ENCODE assay signal across 1 cellular context in the genomic region with DNA sequence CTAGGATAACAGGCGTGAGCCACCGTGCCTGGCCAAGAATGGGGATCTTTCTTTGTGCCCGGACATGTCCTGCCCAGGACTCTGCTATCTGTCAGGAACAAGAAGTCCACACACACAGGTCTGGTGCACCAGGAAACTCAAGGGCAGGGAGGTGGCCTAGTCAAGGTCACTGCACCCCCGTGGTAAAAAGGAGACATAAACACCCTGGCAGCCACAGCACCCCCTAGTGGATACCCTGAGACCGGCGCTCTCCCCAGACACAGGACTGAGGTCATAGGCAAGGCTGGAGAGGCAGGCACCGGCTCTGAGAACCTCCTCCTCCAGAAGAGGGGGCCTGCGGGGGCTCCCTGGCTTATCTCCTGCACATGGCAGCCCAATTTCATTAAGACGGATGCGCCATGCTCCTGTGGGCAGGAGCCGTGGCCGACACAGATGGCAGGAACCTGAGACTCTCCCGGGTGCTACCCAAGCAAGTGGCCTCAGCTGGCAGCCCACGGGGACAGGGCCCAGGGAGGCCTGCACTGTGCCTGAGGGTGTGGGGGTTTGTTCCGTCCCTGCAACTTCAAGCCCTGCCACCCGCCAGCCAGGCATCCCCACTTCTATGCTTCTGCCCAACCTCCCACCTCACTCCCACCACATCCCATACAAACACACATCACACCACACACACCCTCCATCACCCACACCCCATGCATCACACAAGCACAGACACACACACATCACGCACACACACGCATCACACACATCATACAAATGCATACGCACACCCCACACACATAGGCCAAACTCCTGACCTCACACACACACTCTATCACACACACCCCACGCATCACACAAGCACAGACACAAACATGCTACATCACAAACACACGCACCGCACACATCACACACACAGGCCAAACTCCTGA.
TF ChIP-seq lines count a peak whose summit lies in the region.

No MANE protein-coding gene starts in this region.

TF ChIP-seq in HepG2, 621 proteins besides CTCF, POLR2A, EP300 and RAD21 (continued from another document and continues in another):
- TF ChIP-seq, protein P1, sequence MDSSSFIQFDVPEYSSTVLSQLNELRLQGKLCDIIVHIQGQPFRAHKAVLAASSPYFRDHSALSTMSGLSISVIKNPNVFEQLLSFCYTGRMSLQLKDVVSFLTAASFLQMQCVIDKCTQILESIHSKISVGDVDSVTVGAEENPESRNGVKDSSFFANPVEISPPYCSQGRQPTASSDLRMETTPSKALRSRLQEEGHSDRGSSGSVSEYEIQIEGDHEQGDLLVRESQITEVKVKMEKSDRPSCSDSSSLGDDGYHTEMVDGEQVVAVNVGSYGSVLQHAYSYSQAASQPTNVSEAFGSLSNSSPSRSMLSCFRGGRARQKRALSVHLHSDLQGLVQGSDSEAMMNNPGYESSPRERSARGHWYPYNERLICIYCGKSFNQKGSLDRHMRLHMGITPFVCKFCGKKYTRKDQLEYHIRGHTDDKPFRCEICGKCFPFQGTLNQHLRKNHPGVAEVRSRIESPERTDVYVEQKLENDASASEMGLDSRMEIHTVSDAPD (CRISPR knock-in tag; IDR thresholded peaks at IDR 0.05), result no peak
- no peak for TF ChIP-seq MYNN (CRISPR knock-in tag; IDR thresholded peaks at IDR 0.05; ENCODE audit: low read depth)
- TF ChIP-seq, protein P2, sequence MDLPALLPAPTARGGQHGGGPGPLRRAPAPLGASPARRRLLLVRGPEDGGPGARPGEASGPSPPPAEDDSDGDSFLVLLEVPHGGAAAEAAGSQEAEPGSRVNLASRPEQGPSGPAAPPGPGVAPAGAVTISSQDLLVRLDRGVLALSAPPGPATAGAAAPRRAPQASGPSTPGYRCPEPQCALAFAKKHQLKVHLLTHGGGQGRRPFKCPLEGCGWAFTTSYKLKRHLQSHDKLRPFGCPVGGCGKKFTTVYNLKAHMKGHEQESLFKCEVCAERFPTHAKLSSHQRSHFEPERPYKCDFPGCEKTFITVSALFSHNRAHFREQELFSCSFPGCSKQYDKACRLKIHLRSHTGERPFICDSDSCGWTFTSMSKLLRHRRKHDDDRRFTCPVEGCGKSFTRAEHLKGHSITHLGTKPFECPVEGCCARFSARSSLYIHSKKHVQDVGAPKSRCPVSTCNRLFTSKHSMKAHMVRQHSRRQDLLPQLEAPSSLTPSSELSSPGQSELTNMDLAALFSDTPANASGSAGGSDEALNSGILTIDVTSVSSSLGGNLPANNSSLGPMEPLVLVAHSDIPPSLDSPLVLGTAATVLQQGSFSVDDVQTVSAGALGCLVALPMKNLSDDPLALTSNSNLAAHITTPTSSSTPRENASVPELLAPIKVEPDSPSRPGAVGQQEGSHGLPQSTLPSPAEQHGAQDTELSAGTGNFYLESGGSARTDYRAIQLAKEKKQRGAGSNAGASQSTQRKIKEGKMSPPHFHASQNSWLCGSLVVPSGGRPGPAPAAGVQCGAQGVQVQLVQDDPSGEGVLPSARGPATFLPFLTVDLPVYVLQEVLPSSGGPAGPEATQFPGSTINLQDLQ (CRISPR knock-in tag; IDR thresholded peaks at IDR 0.05), result no peak
- TF ChIP-seq NFYC (CRISPR knock-in tag; IDR thresholded peaks at IDR 0.05), result no peak
- TF ChIP-seq BHLHE40 (IDR thresholded peaks at IDR 0.05; ENCODE audit: low read length), result no peak
- TF ChIP-seq ZSCAN20 (CRISPR knock-in tag; IDR thresholded peaks at IDR 0.05; ENCODE audit: borderline replicate concordance), result no peak
- TF ChIP-seq ZNF720 (CRISPR knock-in tag; IDR thresholded peaks at IDR 0.05), result no peak
- TF ChIP-seq NFIB (CRISPR knock-in tag; IDR thresholded peaks at IDR 0.05; ENCODE audit: borderline replicate concordance), result no peak
- 0 out of 2 replicates have a peak, but pooled peaks have one; percentile 38 for TF ChIP-seq MTA1 (CRISPR knock-in tag; IDR thresholded peaks at IDR 0.05; ENCODE audit: borderline replicate concordance)
- no peak for TF ChIP-seq MXD4 (CRISPR knock-in tag; IDR thresholded peaks at IDR 0.05)
- TF ChIP-seq, protein P3, sequence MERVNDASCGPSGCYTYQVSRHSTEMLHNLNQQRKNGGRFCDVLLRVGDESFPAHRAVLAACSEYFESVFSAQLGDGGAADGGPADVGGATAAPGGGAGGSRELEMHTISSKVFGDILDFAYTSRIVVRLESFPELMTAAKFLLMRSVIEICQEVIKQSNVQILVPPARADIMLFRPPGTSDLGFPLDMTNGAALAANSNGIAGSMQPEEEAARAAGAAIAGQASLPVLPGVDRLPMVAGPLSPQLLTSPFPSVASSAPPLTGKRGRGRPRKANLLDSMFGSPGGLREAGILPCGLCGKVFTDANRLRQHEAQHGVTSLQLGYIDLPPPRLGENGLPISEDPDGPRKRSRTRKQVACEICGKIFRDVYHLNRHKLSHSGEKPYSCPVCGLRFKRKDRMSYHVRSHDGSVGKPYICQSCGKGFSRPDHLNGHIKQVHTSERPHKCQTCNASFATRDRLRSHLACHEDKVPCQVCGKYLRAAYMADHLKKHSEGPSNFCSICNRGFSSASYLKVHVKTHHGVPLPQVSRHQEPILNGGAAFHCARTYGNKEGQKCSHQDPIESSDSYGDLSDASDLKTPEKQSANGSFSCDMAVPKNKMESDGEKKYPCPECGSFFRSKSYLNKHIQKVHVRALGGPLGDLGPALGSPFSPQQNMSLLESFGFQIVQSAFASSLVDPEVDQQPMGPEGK (CRISPR knock-in tag; IDR thresholded peaks at IDR 0.05), result peak; percentile 98
- TF ChIP-seq MIER2 (CRISPR knock-in tag; IDR thresholded peaks at IDR 0.05), result no peak
- no peak for TF ChIP-seq ZNF367 (CRISPR knock-in tag; IDR thresholded peaks at IDR 0.05; ENCODE audit: borderline replicate concordance)
- TF ChIP-seq ZNF570 (CRISPR knock-in tag; IDR thresholded peaks at IDR 0.05; ENCODE audit: borderline replicate concordance), result no peak
- TF ChIP-seq, protein P4, sequence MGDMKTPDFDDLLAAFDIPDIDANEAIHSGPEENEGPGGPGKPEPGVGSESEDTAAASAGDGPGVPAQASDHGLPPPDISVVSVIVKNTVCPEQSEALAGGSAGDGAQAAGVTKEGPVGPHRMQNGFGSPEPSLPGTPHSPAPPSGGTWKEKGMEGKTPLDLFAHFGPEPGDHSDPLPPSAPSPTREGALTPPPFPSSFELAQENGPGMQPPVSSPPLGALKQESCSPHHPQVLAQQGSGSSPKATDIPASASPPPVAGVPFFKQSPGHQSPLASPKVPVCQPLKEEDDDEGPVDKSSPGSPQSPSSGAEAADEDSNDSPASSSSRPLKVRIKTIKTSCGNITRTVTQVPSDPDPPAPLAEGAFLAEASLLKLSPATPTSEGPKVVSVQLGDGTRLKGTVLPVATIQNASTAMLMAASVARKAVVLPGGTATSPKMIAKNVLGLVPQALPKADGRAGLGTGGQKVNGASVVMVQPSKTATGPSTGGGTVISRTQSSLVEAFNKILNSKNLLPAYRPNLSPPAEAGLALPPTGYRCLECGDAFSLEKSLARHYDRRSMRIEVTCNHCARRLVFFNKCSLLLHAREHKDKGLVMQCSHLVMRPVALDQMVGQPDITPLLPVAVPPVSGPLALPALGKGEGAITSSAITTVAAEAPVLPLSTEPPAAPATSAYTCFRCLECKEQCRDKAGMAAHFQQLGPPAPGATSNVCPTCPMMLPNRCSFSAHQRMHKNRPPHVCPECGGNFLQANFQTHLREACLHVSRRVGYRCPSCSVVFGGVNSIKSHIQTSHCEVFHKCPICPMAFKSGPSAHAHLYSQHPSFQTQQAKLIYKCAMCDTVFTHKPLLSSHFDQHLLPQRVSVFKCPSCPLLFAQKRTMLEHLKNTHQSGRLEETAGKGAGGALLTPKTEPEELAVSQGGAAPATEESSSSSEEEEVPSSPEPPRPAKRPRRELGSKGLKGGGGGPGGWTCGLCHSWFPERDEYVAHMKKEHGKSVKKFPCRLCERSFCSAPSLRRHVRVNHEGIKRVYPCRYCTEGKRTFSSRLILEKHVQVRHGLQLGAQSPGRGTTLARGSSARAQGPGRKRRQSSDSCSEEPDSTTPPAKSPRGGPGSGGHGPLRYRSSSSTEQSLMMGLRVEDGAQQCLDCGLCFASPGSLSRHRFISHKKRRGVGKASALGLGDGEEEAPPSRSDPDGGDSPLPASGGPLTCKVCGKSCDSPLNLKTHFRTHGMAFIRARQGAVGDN (CRISPR knock-in tag; IDR thresholded peaks at IDR 0.05), result peak; percentile 44; the same call in 1 of the 2 replicates
- no peak; the same call in 1 of the 2 replicates for TF ChIP-seq ARNT (IDR thresholded peaks at IDR 0.05)
- TF ChIP-seq, protein P5, sequence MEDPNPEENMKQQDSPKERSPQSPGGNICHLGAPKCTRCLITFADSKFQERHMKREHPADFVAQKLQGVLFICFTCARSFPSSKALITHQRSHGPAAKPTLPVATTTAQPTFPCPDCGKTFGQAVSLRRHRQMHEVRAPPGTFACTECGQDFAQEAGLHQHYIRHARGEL (CRISPR knock-in tag; IDR thresholded peaks at IDR 0.05), result no peak
- peak; percentile 64; the same call in 1 of the 2 replicates for TF ChIP-seq NBN (conservative IDR thresholded peaks at IDR 0.05)
- TF ChIP-seq CCDC6 (CRISPR knock-in tag; IDR thresholded peaks at IDR 0.05), result no peak
- no peak for TF ChIP-seq SOX5 (CRISPR knock-in tag; IDR thresholded peaks at IDR 0.05; ENCODE audit: borderline replicate concordance)
- TF ChIP-seq HCFC1 (IDR thresholded peaks at IDR 0.05; ENCODE audit: low read depth, low read length), result no peak
- TF ChIP-seq ZNF235 (CRISPR knock-in tag; IDR thresholded peaks at IDR 0.05; ENCODE audit: borderline replicate concordance), result no peak
- no peak for TF ChIP-seq NPAS2 (CRISPR knock-in tag; IDR thresholded peaks at IDR 0.05; ENCODE audit: borderline replicate concordance)
- TF ChIP-seq ZSCAN29 (CRISPR knock-in tag; conservative IDR thresholded peaks at IDR 0.05), result no peak
- no peak for TF ChIP-seq EHMT2 (IDR thresholded peaks at IDR 0.05; ENCODE audit: borderline replicate concordance, low read depth, low read length)
- no peak for TF ChIP-seq ZNF761 (CRISPR knock-in tag; conservative IDR thresholded peaks at IDR 0.05)
- TF ChIP-seq ZNF101 (CRISPR knock-in tag; IDR thresholded peaks at IDR 0.05; ENCODE audit: borderline replicate concordance, low read depth), result no peak
- peak; percentile 52 for TF ChIP-seq FOXO1 (CRISPR knock-in tag; IDR thresholded peaks at IDR 0.05)
- no peak for TF ChIP-seq MTF2 (CRISPR knock-in tag; IDR thresholded peaks at IDR 0.05; ENCODE audit: borderline replicate concordance)
- no peak for TF ChIP-seq FOSL2 (CRISPR knock-in tag; IDR thresholded peaks at IDR 0.05)
- 0 out of 2 replicates have a peak, but pooled peaks have one; percentile 39 for TF ChIP-seq ERF (CRISPR knock-in tag; IDR thresholded peaks at IDR 0.05)
- TF ChIP-seq ZNF839 (CRISPR knock-in tag; IDR thresholded peaks at IDR 0.05; ENCODE audit: borderline replicate concordance), result no peak
- TF ChIP-seq SALL1 (CRISPR knock-in tag; IDR thresholded peaks at IDR 0.05), result peak; percentile 26; the same call in 1 of the 2 replicates
- TF ChIP-seq HOXA3 (CRISPR knock-in tag; IDR thresholded peaks at IDR 0.05), result peak; percentile 44; the same call in 1 of the 2 replicates
- TF ChIP-seq ZNF891 (CRISPR knock-in tag; IDR thresholded peaks at IDR 0.05), result no peak
- TF ChIP-seq CEBPB (IDR thresholded peaks at IDR 0.05; ENCODE audit: borderline replicate concordance, low read depth, low read length), result no peak
- TF ChIP-seq ZNF34 (CRISPR knock-in tag; IDR thresholded peaks at IDR 0.05; ENCODE audit: borderline replicate concordance), result no peak
- TF ChIP-seq ATF7 (IDR thresholded peaks at IDR 0.05), result peak; percentile 8; the same call in 1 of the 2 replicates
- no peak for TF ChIP-seq ATF7 (CRISPR knock-in tag; IDR thresholded peaks at IDR 0.05)
- no peak for TF ChIP-seq ZNF572 (CRISPR knock-in tag; IDR thresholded peaks at IDR 0.05)
- no peak for TF ChIP-seq SAFB2 (CRISPR knock-in tag; IDR thresholded peaks at IDR 0.05; ENCODE audit: borderline replicate concordance, low read depth)
- TF ChIP-seq, protein P6, sequence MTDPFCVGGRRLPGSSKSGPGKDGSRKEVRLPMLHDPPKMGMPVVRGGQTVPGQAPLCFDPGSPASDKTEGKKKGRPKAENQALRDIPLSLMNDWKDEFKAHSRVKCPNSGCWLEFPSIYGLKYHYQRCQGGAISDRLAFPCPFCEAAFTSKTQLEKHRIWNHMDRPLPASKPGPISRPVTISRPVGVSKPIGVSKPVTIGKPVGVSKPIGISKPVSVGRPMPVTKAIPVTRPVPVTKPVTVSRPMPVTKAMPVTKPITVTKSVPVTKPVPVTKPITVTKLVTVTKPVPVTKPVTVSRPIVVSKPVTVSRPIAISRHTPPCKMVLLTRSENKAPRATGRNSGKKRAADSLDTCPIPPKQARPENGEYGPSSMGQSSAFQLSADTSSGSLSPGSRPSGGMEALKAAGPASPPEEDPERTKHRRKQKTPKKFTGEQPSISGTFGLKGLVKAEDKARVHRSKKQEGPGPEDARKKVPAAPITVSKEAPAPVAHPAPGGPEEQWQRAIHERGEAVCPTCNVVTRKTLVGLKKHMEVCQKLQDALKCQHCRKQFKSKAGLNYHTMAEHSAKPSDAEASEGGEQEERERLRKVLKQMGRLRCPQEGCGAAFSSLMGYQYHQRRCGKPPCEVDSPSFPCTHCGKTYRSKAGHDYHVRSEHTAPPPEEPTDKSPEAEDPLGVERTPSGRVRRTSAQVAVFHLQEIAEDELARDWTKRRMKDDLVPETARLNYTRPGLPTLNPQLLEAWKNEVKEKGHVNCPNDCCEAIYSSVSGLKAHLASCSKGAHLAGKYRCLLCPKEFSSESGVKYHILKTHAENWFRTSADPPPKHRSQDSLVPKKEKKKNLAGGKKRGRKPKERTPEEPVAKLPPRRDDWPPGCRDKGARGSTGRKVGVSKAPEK (CRISPR knock-in tag; IDR thresholded peaks at IDR 0.05; ENCODE audit: borderline replicate concordance), result no peak
- no peak for TF ChIP-seq ZNF124 (CRISPR knock-in tag; IDR thresholded peaks at IDR 0.05)
- TF ChIP-seq, protein P7, sequence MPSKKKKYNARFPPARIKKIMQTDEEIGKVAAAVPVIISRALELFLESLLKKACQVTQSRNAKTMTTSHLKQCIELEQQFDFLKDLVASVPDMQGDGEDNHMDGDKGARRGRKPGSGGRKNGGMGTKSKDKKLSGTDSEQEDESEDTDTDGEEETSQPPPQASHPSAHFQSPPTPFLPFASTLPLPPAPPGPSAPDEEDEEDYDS (CRISPR knock-in tag; IDR thresholded peaks at IDR 0.05), result no peak
- TF ChIP-seq FOXP1 (IDR thresholded peaks at IDR 0.05), result no peak
- no peak for TF ChIP-seq FOXP1 (CRISPR knock-in tag; IDR thresholded peaks at IDR 0.05)
- TF ChIP-seq NFE2L1 (CRISPR knock-in tag; IDR thresholded peaks at IDR 0.05; ENCODE audit: borderline replicate concordance), result no peak
- TF ChIP-seq, protein P8, sequence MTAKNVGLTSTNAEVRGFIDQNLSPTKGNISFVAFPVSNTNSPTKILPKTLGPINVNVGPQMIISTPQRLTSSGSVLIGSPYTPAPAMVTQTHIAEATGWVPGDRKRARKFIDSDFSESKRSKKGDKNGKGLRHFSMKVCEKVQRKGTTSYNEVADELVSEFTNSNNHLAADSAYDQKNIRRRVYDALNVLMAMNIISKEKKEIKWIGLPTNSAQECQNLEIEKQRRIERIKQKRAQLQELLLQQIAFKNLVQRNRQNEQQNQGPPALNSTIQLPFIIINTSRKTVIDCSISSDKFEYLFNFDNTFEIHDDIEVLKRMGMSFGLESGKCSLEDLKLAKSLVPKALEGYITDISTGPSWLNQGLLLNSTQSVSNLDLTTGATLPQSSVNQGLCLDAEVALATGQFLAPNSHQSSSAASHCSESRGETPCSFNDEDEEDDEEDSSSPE (CRISPR knock-in tag; IDR thresholded peaks at IDR 0.05), result no peak
- TF ChIP-seq PCBP1 (IDR thresholded peaks at IDR 0.05; ENCODE audit: borderline replicate concordance, low read depth, low read length), result no peak
- no peak for TF ChIP-seq ARNT2 (CRISPR knock-in tag; IDR thresholded peaks at IDR 0.05; ENCODE audit: low read depth)
- peak; percentile 41; the same call in 1 of the 2 replicates for TF ChIP-seq HNF4A (CRISPR knock-in tag; IDR thresholded peaks at IDR 0.05)
- TF ChIP-seq KAT2B (IDR thresholded peaks at IDR 0.05; ENCODE audit: borderline replicate concordance, low read depth, low read length), result no peak
